ENCODE assay signal across 1 cellular context in genomic region chr19:12484371-12485322, GRCh38.
TF ChIP-seq lines count a peak whose summit lies in the region.

ZNF709 (minus strand) TSS chr19:12484816; CDS start chr19:12484657, 159 bp downstream.

TF ChIP-seq in HepG2, 621 proteins besides CTCF, POLR2A, EP300 and RAD21 (continued from another document and continues in another):
- TF ChIP-seq TRIM22 (IDR thresholded peaks at IDR 0.05) (no peak), AGO1 (IDR thresholded peaks at IDR 0.05; ENCODE audit: low read depth, low read length, poor library complexity, severe bottlenecking) (no peak), TBL1XR1 (IDR thresholded peaks at IDR 0.05; ENCODE audit: borderline replicate concordance, low read length, partially characterized antibody) (no peak), FOXA1 (IDR thresholded peaks at IDR 0.05) (no peak), FOXA1 (CRISPR knock-in tag; IDR thresholded peaks at IDR 0.05) (no peak), ZBTB21 (CRISPR knock-in tag; IDR thresholded peaks at IDR 0.05) (peak; percentile 21; the same call in 1 of the 2 replicates), ERF (CRISPR knock-in tag; IDR thresholded peaks at IDR 0.05) (peak; percentile 62; the same call in 1 of the 2 replicates), MTA3 (CRISPR knock-in tag; IDR thresholded peaks at IDR 0.05) (no peak), IKZF4 (CRISPR knock-in tag; IDR thresholded peaks at IDR 0.05; ENCODE audit: borderline replicate concordance, low read depth, not compliant biosample characterization) (peak; percentile 27), CBFB (CRISPR knock-in tag; IDR thresholded peaks at IDR 0.05) (peak; percentile 52; the same call in 1 of the 2 replicates), GABPB1 (CRISPR knock-in tag; IDR thresholded peaks at IDR 0.05) (peak; percentile 80), SAP130 (CRISPR knock-in tag; IDR thresholded peaks at IDR 0.05; ENCODE audit: low read depth) (peak; percentile 78), ESRRA (CRISPR knock-in tag; IDR thresholded peaks at IDR 0.05; ENCODE audit: low read depth) (no peak; the same call in 1 of the 2 replicates), ZNF773 (CRISPR knock-in tag; IDR thresholded peaks at IDR 0.05; ENCODE audit: borderline replicate concordance) (no peak), ZNF224 (CRISPR knock-in tag; IDR thresholded peaks at IDR 0.05) (0 out of 2 replicates have a peak, but pooled peaks have one; percentile 71), ZBTB25 (CRISPR knock-in tag; IDR thresholded peaks at IDR 0.05) (0 out of 2 replicates have a peak, but pooled peaks have one; percentile 25), FOXP4 (CRISPR knock-in tag; IDR thresholded peaks at IDR 0.05) (no peak; the same call in 1 of the 2 replicates), ZNF512 (CRISPR knock-in tag; IDR thresholded peaks at IDR 0.05) (no peak), KDM5B (CRISPR knock-in tag; IDR thresholded peaks at IDR 0.05; ENCODE audit: borderline replicate concordance) (peak; percentile 89; the same call in 1 of the 2 replicates), HMGXB3 (CRISPR knock-in tag; IDR thresholded peaks at IDR 0.05; ENCODE audit: borderline replicate concordance) (no peak; the same call in 1 of the 2 replicates), HNF4G (IDR thresholded peaks at IDR 0.05; ENCODE audit: borderline replicate concordance, low read depth, low read length) (no peak), HNF4G (CRISPR knock-in tag; IDR thresholded peaks at IDR 0.05; ENCODE audit: borderline replicate concordance, low read depth) (no peak), ZBTB10 (CRISPR knock-in tag; IDR thresholded peaks at IDR 0.05; ENCODE audit: borderline replicate concordance) (no peak; the same call in 1 of the 2 replicates), SATB2 (CRISPR knock-in tag; IDR thresholded peaks at IDR 0.05) (no peak), RAD51 (IDR thresholded peaks at IDR 0.05; ENCODE audit: borderline replicate concordance) (no peak), SP2 (CRISPR knock-in tag; IDR thresholded peaks at IDR 0.05) (peak; percentile 91), USF2 (IDR thresholded peaks at IDR 0.05; ENCODE audit: low read depth, low read length) (no peak), USF2 (CRISPR knock-in tag; IDR thresholded peaks at IDR 0.05; ENCODE audit: borderline replicate concordance) (no peak), KAT8 (CRISPR knock-in tag; IDR thresholded peaks at IDR 0.05) (peak; percentile 60; the same call in 1 of the 2 replicates), ZNF800 (CRISPR knock-in tag; IDR thresholded peaks at IDR 0.05) (0 out of 2 replicates have a peak, but pooled peaks have one; percentile 50), GZF1 (CRISPR knock-in tag; IDR thresholded peaks at IDR 0.05) (peak; percentile 57; the same call in 1 of the 2 replicates), MAZ (IDR thresholded peaks at IDR 0.05; ENCODE audit: borderline replicate concordance, low read depth, low read length) (peak; percentile 52; the same call in 1 of the 2 replicates), MAZ (CRISPR knock-in tag; IDR thresholded peaks at IDR 0.05; ENCODE audit: low read depth) (peak; percentile 59), NFRKB (IDR thresholded peaks at IDR 0.05) (no peak), POLR2G (IDR thresholded peaks at IDR 0.05; ENCODE audit: low read depth, low read length) (peak; percentile 93), ATF4 (CRISPR knock-in tag; IDR thresholded peaks at IDR 0.05) (peak in 1 of 2 experiments; percentile 40; a peak in 1 of 4 replicates), ZNF670 (CRISPR knock-in tag; IDR thresholded peaks at IDR 0.05; ENCODE audit: borderline replicate concordance) (peak; percentile 86), ELF3 (CRISPR knock-in tag; IDR thresholded peaks at IDR 0.05) (peak; percentile 15; the same call in 1 of the 2 replicates), AHR (CRISPR knock-in tag; IDR thresholded peaks at IDR 0.05) (no peak), GATA4 (IDR thresholded peaks at IDR 0.05; ENCODE audit: borderline replicate concordance, low read depth) (peak; percentile 85; the same call in 1 of the 2 replicates)
